8 cellular contexts compared by ENCODE assay signal in the genomic region with DNA sequence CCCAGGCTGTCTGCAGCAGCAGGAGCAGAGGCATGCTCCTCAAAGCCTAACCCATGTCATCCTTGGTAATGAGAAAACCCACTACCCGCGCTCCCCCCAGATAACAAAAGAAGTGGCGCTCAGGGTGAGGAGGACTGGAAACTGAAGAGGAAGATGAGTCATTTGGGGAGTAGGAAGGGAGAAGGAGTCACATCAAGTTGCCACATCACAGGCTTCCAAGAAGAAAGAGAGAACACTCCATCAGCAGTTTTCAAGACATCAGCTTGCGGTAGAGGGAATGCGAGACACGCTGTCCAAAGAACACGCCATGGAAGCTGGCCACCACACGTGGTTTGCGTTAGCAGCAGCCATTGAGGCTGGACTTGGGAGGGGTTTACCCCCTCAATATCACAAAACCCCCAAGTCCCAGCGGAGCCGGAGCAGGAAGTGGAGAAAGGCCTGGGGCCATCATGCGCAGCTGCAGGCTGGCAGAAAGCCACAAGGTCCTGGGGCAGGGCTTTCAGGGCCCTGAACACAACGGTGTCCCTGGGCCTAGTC. TPM values are rescaled to one million over a fixed set of nuclear protein-coding genes. Genes with fewer than 3 reads are reported as not detected.
DNase-seq lines count a peak whose midpoint lies in the region; ATAC-seq and TF ChIP-seq lines count a peak whose summit lies in the region.

No MANE protein-coding gene starts in this region.

- H3K4me2 ChIP-seq in osteoblast (ENCODE audit: insufficient read depth, low read length) (peak overlapping the region; percentile 40), neural progenitor cell (no peak overlapping the region)

- H3K4me1 ChIP-seq in Peyer's patch (peaks cover 0 to 8% (median 0%) of the 10 kb centered on the region in 4 donors), endodermal cell (ENCODE audit: control insufficient read depth, insufficient read depth, low read length) (no peaks in the 10 kb centered on the region), osteoblast (ENCODE audit: insufficient read depth, low read length) (peaks cover 48% of the 10 kb centered on the region), neural progenitor cell (no peaks in the 10 kb centered on the region)

- no peaks in the 10 kb centered on the region for H3K27me3 ChIP-seq in Peyer's patch
- H3K27me3 ChIP-seq in endodermal cell (ENCODE audit: control insufficient read depth, insufficient read depth, low read length, poor library complexity, severe bottlenecking), result no peaks in the 10 kb centered on the region
- H3K27me3 ChIP-seq in osteoblast (ENCODE audit: insufficient read depth, low read length), result no peaks in the 10 kb centered on the region
- no peaks in the 10 kb centered on the region for H3K27me3 ChIP-seq in neural progenitor cell

- H3K36me3 Mint-ChIP-seq in endodermal cell (ENCODE audit: low read depth) (peaks cover 37% of the 10 kb centered on the region), neural progenitor cell (peaks cover 5% of the 10 kb centered on the region)

- peak; percentile 92 for DNase-seq in CD1c-positive myeloid dendritic cell (ENCODE audit: extremely low spot score)
- peak in 2 of 3 donors; percentile 25 to 84 for DNase-seq in Peyer's patch
- no peak for DNase-seq in endodermal cell
- DNase-seq in osteoblast (ENCODE audit: insufficient read length, low spot score, missing footprints), result peak; percentile 91
- DNase-seq in neural progenitor cell (ENCODE audit: low spot score), result no peak
- DNase-seq in kidney glomerular epithelial cell (lab: John Stamatoyannopoulos, UW), result no peak
- no peak for DNase-seq in SW 1271 (lab: John Stamatoyannopoulos, UW)

- H3K4me1 Mint-ChIP-seq in endodermal cell (no peaks in the 10 kb centered on the region), neural progenitor cell (peaks cover 35% of the 10 kb centered on the region)

- peak overlapping the region; percentile 59 to 77 (median 66) for H3K27ac ChIP-seq in Peyer's patch
- H3K27ac ChIP-seq in endodermal cell (ENCODE audit: low read depth, low read length), result peak overlapping the region; percentile 57
- H3K27ac ChIP-seq in osteoblast (ENCODE audit: low read depth, low read length), result peak overlapping the region; percentile 83
- no peak overlapping the region for H3K27ac ChIP-seq in neural progenitor cell

- H3K4me3 ChIP-seq in Peyer's patch, result no peak overlapping the region
- H3K4me3 ChIP-seq in endodermal cell (ENCODE audit: low read length), result no peak overlapping the region
- H3K4me3 ChIP-seq in osteoblast (ENCODE audit: insufficient read depth, low read length), result no peak overlapping the region
- H3K4me3 ChIP-seq in neural progenitor cell, result no peak overlapping the region

- 92 to 97% methylated on average over 6 to 13 of the region's 13 CpGs for WGBS in endodermal cell (ENCODE audit: insufficient coverage in 1 of 2, insufficient read length in 1 of 2), 2 experiments

- H3K4me3 Mint-ChIP-seq in endodermal cell (no peak overlapping the region), neural progenitor cell (no peak overlapping the region)

- H3K36me3 ChIP-seq in Peyer's patch, result no peaks in the 10 kb centered on the region
- peaks cover 61% of the 10 kb centered on the region for H3K36me3 ChIP-seq in endodermal cell (ENCODE audit: control insufficient read depth, insufficient read depth, low read length)
- peaks cover 7% of the 10 kb centered on the region for H3K36me3 ChIP-seq in osteoblast (ENCODE audit: insufficient read depth, low read length)
- H3K36me3 ChIP-seq in neural progenitor cell, result no peaks in the 10 kb centered on the region

- ATAC-seq in GM21515 (IDR thresholded peaks at IDR 0.05; ENCODE audit: unreplicated experiment), result no peak

- TF ChIP-seq POLR2A in Peyer's patch (IDR thresholded peaks at IDR 0.05), result no peak

- no peak overlapping the region for H3K9ac ChIP-seq in endodermal cell (ENCODE audit: extremely low read depth, low read length, poor library complexity, severe bottlenecking)
- H3K9ac ChIP-seq in neural progenitor cell, result no peak overlapping the region

- H3K9me3 ChIP-seq in Peyer's patch (no peaks in the 10 kb centered on the region), endodermal cell (ENCODE audit: control insufficient read depth, low read length) (no peaks in the 10 kb centered on the region), osteoblast (ENCODE audit: low read depth, low read length) (no peaks in the 10 kb centered on the region), neural progenitor cell (ENCODE audit: low read depth) (no peaks in the 10 kb centered on the region)

- H3K27me3 Mint-ChIP-seq in endodermal cell (ENCODE audit: insufficient read depth), result no peaks in the 10 kb centered on the region
- peaks cover 3% of the 10 kb centered on the region for H3K27me3 Mint-ChIP-seq in neural progenitor cell (ENCODE audit: insufficient read depth, low read depth)

- H3K27ac Mint-ChIP-seq in endodermal cell (no peak overlapping the region), neural progenitor cell (no peak overlapping the region)

- no peak for TF ChIP-seq CTCF in Peyer's patch (IDR thresholded peaks at IDR 0.05)
- TF ChIP-seq CTCF in endodermal cell (conservative IDR thresholded peaks at IDR 0.05), result no peak
- no peak for TF ChIP-seq CTCF in osteoblast (IDR thresholded peaks at IDR 0.05; ENCODE audit: extremely low read depth, low read depth, low read length)
- TF ChIP-seq CTCF in neural progenitor cell (IDR thresholded peaks at IDR 0.05), result no peak

- no peaks in the 10 kb centered on the region for H3F3A ChIP-seq in neural progenitor cell (ENCODE audit: low read depth)

- no peaks in the 10 kb centered on the region for H3K9me3 Mint-ChIP-seq in endodermal cell
- H3K9me3 Mint-ChIP-seq in neural progenitor cell, result no peaks in the 10 kb centered on the region

- peak overlapping the region; percentile 31 for H2AFZ ChIP-seq in osteoblast (ENCODE audit: low read length)
- H2AFZ ChIP-seq in neural progenitor cell (replicated peaks), result no peak overlapping the region

- H4K20me1 ChIP-seq in osteoblast (ENCODE audit: insufficient read depth, low read length) (no peaks in the 10 kb centered on the region), neural progenitor cell (ENCODE audit: low read depth) (peaks cover 40% of the 10 kb centered on the region)

- H3K79me2 ChIP-seq in osteoblast (ENCODE audit: insufficient read depth, low read length), result peaks cover 21% of the 10 kb centered on the region
- peaks cover 5% of the 10 kb centered on the region for H3K79me2 ChIP-seq in neural progenitor cell (ENCODE audit: low read depth)

RNA-seq across cellular contexts. Expression of a gene that starts 41.5 kb away (rescaled TPM):
- total RNA-seq in Peyer's patch (10 to 100 TPM in 3 of 4 donors, 1 to 10 TPM in 1; 5.8 to 26.4 (median 11.7) TPM), endodermal cell (10 to 100 TPM; 62.2 to 74.9 TPM), osteoblast (58.3 and 59.2 TPM in 2 replicates), neural progenitor cell (ENCODE audit: low replicate concordance) (27.3 and 46.3 TPM in 2 replicates)
- polyA plus RNA-seq in endodermal cell (2013, experiment 1 of 2), result 46.2 TPM
- 45.0 TPM for polyA plus RNA-seq in endodermal cell (2013, experiment 2 of 2)

Comparison
In these comparisons a context has a peak if more than half of its experiments do, and no peak if none do; other contexts are left out.
1. DNase-seq: peak in CD1c-positive myeloid dendritic cell (single experiment), Peyer's patch (2 of 3) and osteoblast (single experiment); none in endodermal cell (single experiment), neural progenitor cell (single experiment), kidney glomerular epithelial cell (single experiment) and SW 1271 (0 of 2).